In the genomic region with DNA sequence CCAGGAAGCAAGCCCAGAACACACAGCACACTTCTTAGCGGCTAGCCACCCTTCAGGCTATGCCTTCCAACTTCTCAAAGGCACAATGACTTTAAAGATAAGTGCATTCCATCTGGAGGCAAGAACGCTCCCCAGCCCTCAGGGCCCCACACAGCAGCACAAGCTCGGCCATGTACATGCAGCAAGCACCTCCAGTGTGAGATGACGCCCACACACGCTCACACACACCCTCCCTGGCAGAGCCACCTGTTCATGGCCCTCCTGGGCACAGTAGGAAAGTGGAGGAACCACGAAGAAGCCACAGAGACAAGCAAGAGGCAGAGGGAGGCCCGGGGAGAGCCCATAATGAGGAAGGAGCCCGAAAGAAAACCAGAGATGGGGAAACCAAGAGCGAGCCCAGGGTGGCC, we compare ENCODE assay signal across 8 cellular contexts. TPM values are rescaled to one million over a fixed set of nuclear protein-coding genes. Genes with fewer than 3 reads are reported as not detected.
DNase-seq lines count a peak whose midpoint lies in the region; ATAC-seq, FAIRE-seq and TF ChIP-seq lines count a peak whose summit lies in the region.

No MANE protein-coding gene starts in this region.

- H3K27ac ChIP-seq in lower lobe of right lung, result peak overlapping the region; percentile 83
- H3K27ac ChIP-seq in upper lobe of right lung, result peak overlapping the region; percentile 88

- no peak for TF ChIP-seq POLR2A in GM12892 (IDR thresholded peaks at IDR 0.05; ENCODE audit: low read depth, low read length)

- H3K36me3 ChIP-seq in lower lobe of right lung, result no peaks in the 10 kb centered on the region
- no peaks in the 10 kb centered on the region for H3K36me3 ChIP-seq in upper lobe of right lung

- TF ChIP-seq CTCF in lower lobe of right lung (IDR thresholded peaks at IDR 0.05) (no peak), upper lobe of right lung (IDR thresholded peaks at IDR 0.05) (no peak), omental fat pad (IDR thresholded peaks at IDR 0.05) (no peak)

- DNase-seq in GM12892 (ENCODE audit: insufficient read length) (no peak), lower lobe of right lung (peak; percentile 83), upper lobe of right lung (peak; percentile 86), globus pallidus (ENCODE audit: low spot score) (no peak), omental fat pad (ENCODE audit: low spot score) (no peak), AG08396 (ENCODE audit: low spot score) (no peak)
- DNase-seq in activated T-cell treated with anti-CD3 and anti-CD28 coated beads, Interleukin-2, amount 50 U/mL, for 48 hours, result peak; percentile 58 to 62

- H3K27me3 ChIP-seq in lower lobe of right lung (ENCODE audit: low read depth) (no peaks in the 10 kb centered on the region), upper lobe of right lung (no peaks in the 10 kb centered on the region)

- H3K4me1 ChIP-seq in lower lobe of right lung, result peaks cover 77% of the 10 kb centered on the region
- H3K4me1 ChIP-seq in upper lobe of right lung, result peaks cover 74% of the 10 kb centered on the region

- FAIRE-seq in GM12892 (lab: Jason Lieb, UNC), result peak; percentile 48

- peak; percentile 23 for ATAC-seq in HG03108 (IDR thresholded peaks at IDR 0.05; ENCODE audit: unreplicated experiment)
- ATAC-seq in lower lobe of right lung, result peak; percentile 74 to 76
- peak; percentile 69 for ATAC-seq in upper lobe of right lung
- no peak for ATAC-seq in omental fat pad (ENCODE audit: low FRiP score)

- no peaks in the 10 kb centered on the region for H3K9me3 ChIP-seq in lower lobe of right lung
- H3K9me3 ChIP-seq in upper lobe of right lung, result no peaks in the 10 kb centered on the region

- intact Hi-C loops in lower lobe of right lung (cut with DNase I), result no loop called here
- intact Hi-C loops in upper lobe of right lung (cut with DNase I), result no loop called here

- H3K4me3 ChIP-seq in lower lobe of right lung (no peak overlapping the region), upper lobe of right lung (no peak overlapping the region)

RNA-seq across cellular contexts. Expression of a gene that starts 21.7 kb away (rescaled TPM):
- 7.0 TPM for polyA plus RNA-seq in GM12892 (2012; ENCODE audit: missing spikeins)
- total RNA-seq in lower lobe of right lung, result 33.9 TPM
- 33.4 TPM for total RNA-seq in upper lobe of right lung
- total RNA-seq in omental fat pad, result 10 to 100 TPM; 64.2 to 78.5 (median 73.2) TPM

Comparison
In these comparisons a context has a peak if more than half of its experiments do, and no peak if none do; other contexts are left out.
1. DNase-seq: peak in activated T-cell treated with anti-CD3 and anti-CD28 coated beads, Interleukin-2, amount 50 U/mL, for 48 hours (2 of 2), lower lobe of right lung (single experiment) and upper lobe of right lung (single experiment); none in GM12892 (single experiment), globus pallidus (single experiment), omental fat pad (single experiment) and AG08396 (single experiment).